8 cellular contexts compared by ENCODE assay signal in genomic region chr6:33251390-33252012, GRCh38. TPM values are rescaled to one million over a fixed set of nuclear protein-coding genes. Genes with fewer than 3 reads are reported as not detected.
DNase-seq lines count a peak whose midpoint lies in the region; ATAC-seq lines count a peak whose summit lies in the region.

No MANE protein-coding gene starts in this region.

- H3K27me3 ChIP-seq in CD4-positive, CD25-positive, alpha-beta regulatory T cell (ENCODE audit: control insufficient read depth, insufficient read depth, low read length): no peaks in the 10 kb centered on the region
- H3K27me3 ChIP-seq in GM23248 (replicated peaks; ENCODE audit: insufficient read depth) (no peaks in the 10 kb centered on the region), SJCRH30 (no peaks in the 10 kb centered on the region)

- in situ Hi-C loops in GM23248 (cut with MboI): no loop called here

- peak overlapping the region in 3 of 4 donors; percentile 1 to 22 (median 1) for H3K4me3 Mint-ChIP-seq in CD4-positive, CD25-positive, alpha-beta regulatory T cell
- H3K4me3 Mint-ChIP-seq in activated CD4-positive, alpha-beta memory T cell treated with anti-CD3 and anti-CD28 coated beads, Interleukin-2, amount 10 ng/mL, durations not matched to agents 7 days and 5 days: peak overlapping the region; percentile 11

- H3K27ac ChIP-seq in CD4-positive, CD25-positive, alpha-beta regulatory T cell (ENCODE audit: insufficient read depth, low read length, poor library complexity, severe bottlenecking): no peak overlapping the region
- H3K27ac ChIP-seq in GM23248 (peak overlapping the region; percentile 98), SJCRH30 (no peak overlapping the region)

- peaks cover 36% of the 10 kb centered on the region for H3F3A ChIP-seq in GM23248 (ENCODE audit: insufficient read depth)

- H3K4me3 ChIP-seq in CD4-positive, CD25-positive, alpha-beta regulatory T cell (ENCODE audit: low read depth, low read length): no peak overlapping the region
- H3K4me3 ChIP-seq in GM23248 (no peak overlapping the region), SJCRH30 (no peak overlapping the region)

- no peaks in the 10 kb centered on the region for H4K20me1 ChIP-seq in GM23248 (ENCODE audit: insufficient read depth)

- POLR2A ChIA-PET in activated CD4-positive, alpha-beta memory T cell treated with anti-CD3 and anti-CD28 coated beads, Interleukin-2, amount 10 ng/mL, durations not matched to agents 7 days and 5 days (lab: Charles Lee): interaction anchor here (3.8 to 5.2 kb wide), 5 partner anchors 20 to 279 kb away, joined by 12 to 71 read pairs (median 30); partner anchors contain the start of genes B3GALT4, PFDN6, RGL2 and RPS18

- H3K79me2 ChIP-seq in GM23248 (ENCODE audit: insufficient read depth): peaks cover 14% of the 10 kb centered on the region

- H3K4me1 Mint-ChIP-seq in CD4-positive, CD25-positive, alpha-beta regulatory T cell: peaks cover 14 to 40% (median 27%) of the 10 kb centered on the region in 4 donors
- peaks cover 46% of the 10 kb centered on the region for H3K4me1 Mint-ChIP-seq in activated CD4-positive, alpha-beta memory T cell treated with anti-CD3 and anti-CD28 coated beads, Interleukin-2, amount 10 ng/mL, durations not matched to agents 7 days and 5 days

- peaks cover 8% of the 10 kb centered on the region for H3K36me3 ChIP-seq in CD4-positive, CD25-positive, alpha-beta regulatory T cell (ENCODE audit: control insufficient read depth, insufficient read depth, low read length)
- H3K36me3 ChIP-seq in GM23248 (ENCODE audit: low read depth): no peaks in the 10 kb centered on the region
- no peaks in the 10 kb centered on the region for H3K36me3 ChIP-seq in SJCRH30

- peak overlapping the region; percentile 37 to 97 (median 80) for H3K27ac Mint-ChIP-seq in CD4-positive, CD25-positive, alpha-beta regulatory T cell
- H3K27ac Mint-ChIP-seq in activated CD4-positive, alpha-beta memory T cell treated with anti-CD3 and anti-CD28 coated beads, Interleukin-2, amount 10 ng/mL, durations not matched to agents 7 days and 5 days: peak overlapping the region; percentile 47

- H3K4me2 ChIP-seq in GM23248 (ENCODE audit: unreplicated experiment): no peak overlapping the region

- H3K9me3 ChIP-seq in CD4-positive, CD25-positive, alpha-beta regulatory T cell (ENCODE audit: control insufficient read depth in 2 of 2, low read length in 2 of 2): no peaks in the 10 kb centered on the region
- H3K9me3 ChIP-seq in GM23248 (ENCODE audit: low read depth): no peaks in the 10 kb centered on the region
- H3K9me3 ChIP-seq in SJCRH30 (replicated peaks): no peaks in the 10 kb centered on the region

- H3K36me3 Mint-ChIP-seq in CD4-positive, CD25-positive, alpha-beta regulatory T cell: peaks cover 17% of the 10 kb centered on the region
- H3K36me3 Mint-ChIP-seq in activated CD4-positive, alpha-beta memory T cell treated with anti-CD3 and anti-CD28 coated beads, Interleukin-2, amount 10 ng/mL, durations not matched to agents 7 days and 5 days (ENCODE audit: low read depth): peaks cover 34% of the 10 kb centered on the region

- no peaks in the 10 kb centered on the region for H3K9me3 Mint-ChIP-seq in CD4-positive, CD25-positive, alpha-beta regulatory T cell
- H3K9me3 Mint-ChIP-seq in activated CD4-positive, alpha-beta memory T cell treated with anti-CD3 and anti-CD28 coated beads, Interleukin-2, amount 10 ng/mL, durations not matched to agents 7 days and 5 days: no peaks in the 10 kb centered on the region

- H3K9me2 ChIP-seq in GM23248 (ENCODE audit: insufficient read depth): no peaks in the 10 kb centered on the region

- H3K4me1 ChIP-seq in CD4-positive, CD25-positive, alpha-beta regulatory T cell (ENCODE audit: control insufficient read depth, insufficient read depth, low read length, poor library complexity, severe bottlenecking): peaks cover 27% of the 10 kb centered on the region
- H3K4me1 ChIP-seq in GM23248 (ENCODE audit: insufficient read depth) (peaks cover 45% of the 10 kb centered on the region), SJCRH30 (no peaks in the 10 kb centered on the region; the same call in 1 of the 2 replicates)

- no peak overlapping the region for H2AFZ ChIP-seq in GM23248

- ATAC-seq in CD4-positive, CD25-positive, alpha-beta regulatory T cell (ENCODE audit: low read depth in 2 of 2): no peak
- no peak for ATAC-seq in GM18502 (IDR thresholded peaks at IDR 0.05; ENCODE audit: poor library complexity, unreplicated experiment)

- DNase-seq in CD4-positive, CD25-positive, alpha-beta regulatory T cell: no peak
- DNase-seq in GM23248 (peak; percentile 58), iris pigment epithelial cell (ENCODE audit: low read depth) (peak; percentile 41), NCI-H1930 (lab: John Stamatoyannopoulos, UW) (no peak), SJCRH30 (no peak), NCI-H2196 (lab: John Stamatoyannopoulos, UW; ENCODE audit: unreplicated experiment) (no peak)
- no peak for DNase-seq in activated CD4-positive, alpha-beta memory T cell treated with anti-CD3 and anti-CD28 coated beads, Interleukin-2, amount 10 ng/mL, durations not matched to agents 7 days and 5 days

- no peak overlapping the region for H3K9ac ChIP-seq in GM23248

- WGBS in GM23248 (ENCODE audit: low coverage in 1 of 2, low lambda C conversion rate in 2 of 2, missing lambda C conversion rate in 2 of 2), 2 experiments: 55 to 64% methylated on average over 6 of the region's 6 CpGs

- CTCF ChIA-PET in activated CD4-positive, alpha-beta memory T cell treated with anti-CD3 and anti-CD28 coated beads, Interleukin-2, amount 10 ng/mL, durations not matched to agents 7 days and 5 days (lab: Charles Lee): interaction anchor here (0.7 to 1.4 kb wide), 2 partner anchors 94 to 383 kb away, joined by 3 to 4 read pairs; no protein-coding TSS in a partner anchor

- H3K27me3 Mint-ChIP-seq in CD4-positive, CD25-positive, alpha-beta regulatory T cell: no peaks in the 10 kb centered on the region
- H3K27me3 Mint-ChIP-seq in activated CD4-positive, alpha-beta memory T cell treated with anti-CD3 and anti-CD28 coated beads, Interleukin-2, amount 10 ng/mL, durations not matched to agents 7 days and 5 days: no peaks in the 10 kb centered on the region

RNA-seq across cellular contexts. Expression of gene VPS52, which starts 20.2 kb away (rescaled TPM):
- total RNA-seq in CD4-positive, CD25-positive, alpha-beta regulatory T cell: 70.6 TPM
- 10 to 100 TPM; 12.4 to 17.4 (median 15.0) TPM for polyA plus RNA-seq in CD4-positive, CD25-positive, alpha-beta regulatory T cell
- total RNA-seq in GM23248 (2014; rRNA removed; shearing (Covaris generic)): 32.3 and 38.8 TPM in 2 replicates
- 33.9 and 35.3 TPM in 2 replicates for polyA plus RNA-seq in GM23248 (2016; fragmentation: Nextera tagmentation; extraction: Ambion mirVana)
- 10 to 100 TPM; 53.1 to 59.7 TPM for total RNA-seq in activated CD4-positive, alpha-beta memory T cell treated with anti-CD3 and anti-CD28 coated beads, Interleukin-2, amount 10 ng/mL, durations not matched to agents 7 days and 5 days
- 32.7 and 33.8 TPM in 2 replicates for total RNA-seq in SJCRH30 (2014; rRNA removed; shearing (Covaris generic))

RNA-seq across cellular contexts. Expression of gene RPS18, which starts 20.4 kb away (rescaled TPM):
- 2,198 TPM for total RNA-seq in CD4-positive, CD25-positive, alpha-beta regulatory T cell
- over 10,000 TPM in 1 of 4 donors, 1,000 to 10,000 TPM in 3; 7,008 to 10,525 (median 8,528) TPM for polyA plus RNA-seq in CD4-positive, CD25-positive, alpha-beta regulatory T cell
- 2,521 and 3,021 TPM in 2 replicates for total RNA-seq in GM23248 (2014; rRNA removed; shearing (Covaris generic))
- polyA plus RNA-seq in GM23248 (2016; fragmentation: Nextera tagmentation; extraction: Ambion mirVana): 1,848 and 1,924 TPM in 2 replicates
- 1,000 to 10,000 TPM; 2,403 to 2,442 TPM for total RNA-seq in activated CD4-positive, alpha-beta memory T cell treated with anti-CD3 and anti-CD28 coated beads, Interleukin-2, amount 10 ng/mL, durations not matched to agents 7 days and 5 days
- total RNA-seq in SJCRH30 (2014; rRNA removed; shearing (Covaris generic)): 5,924 and 6,385 TPM in 2 replicates

RNA-seq across cellular contexts. Expression of gene B3GALT4, which starts 25.4 kb away (rescaled TPM):
- 17.5 TPM for total RNA-seq in CD4-positive, CD25-positive, alpha-beta regulatory T cell
- polyA plus RNA-seq in CD4-positive, CD25-positive, alpha-beta regulatory T cell: 10 to 100 TPM; 27.5 to 35.9 (median 31.2) TPM
- 2.6 and 2.7 TPM in 2 replicates for total RNA-seq in GM23248 (2014; rRNA removed; shearing (Covaris generic))
- polyA plus RNA-seq in GM23248 (2016; fragmentation: Nextera tagmentation; extraction: Ambion mirVana): 2.4 and 2.7 TPM in 2 replicates
- total RNA-seq in activated CD4-positive, alpha-beta memory T cell treated with anti-CD3 and anti-CD28 coated beads, Interleukin-2, amount 10 ng/mL, durations not matched to agents 7 days and 5 days: 10 to 100 TPM; 25.2 to 26.5 TPM
- 0.84 and 0.95 TPM in 2 replicates for total RNA-seq in SJCRH30 (2014; rRNA removed; shearing (Covaris generic))

RNA-seq across cellular contexts. Expression of gene WDR46, which starts 37.5 kb away (rescaled TPM):
- total RNA-seq in CD4-positive, CD25-positive, alpha-beta regulatory T cell: 31.5 TPM
- 10 to 100 TPM; 50.6 to 54.0 (median 52.0) TPM for polyA plus RNA-seq in CD4-positive, CD25-positive, alpha-beta regulatory T cell
- 64.4 and 81.9 TPM in 2 replicates for total RNA-seq in GM23248 (2014; rRNA removed; shearing (Covaris generic))
- polyA plus RNA-seq in GM23248 (2016; fragmentation: Nextera tagmentation; extraction: Ambion mirVana): 79.4 and 90.9 TPM in 2 replicates
- 10 to 100 TPM; 37.5 to 41.7 TPM for total RNA-seq in activated CD4-positive, alpha-beta memory T cell treated with anti-CD3 and anti-CD28 coated beads, Interleukin-2, amount 10 ng/mL, durations not matched to agents 7 days and 5 days
- total RNA-seq in SJCRH30 (2014; rRNA removed; shearing (Covaris generic)): 54.6 and 61.5 TPM in 2 replicates

RNA-seq across cellular contexts. Expression of gene PFDN6, which starts 37.9 kb away (rescaled TPM):
- total RNA-seq in CD4-positive, CD25-positive, alpha-beta regulatory T cell: 20.0 TPM
- 10 to 100 TPM; 33.7 to 47.0 (median 38.4) TPM for polyA plus RNA-seq in CD4-positive, CD25-positive, alpha-beta regulatory T cell
- total RNA-seq in GM23248 (2014; rRNA removed; shearing (Covaris generic)): 31.9 and 38.7 TPM in 2 replicates
- polyA plus RNA-seq in GM23248 (2016; fragmentation: Nextera tagmentation; extraction: Ambion mirVana): 7.9 and 9.1 TPM in 2 replicates
- 10 to 100 TPM; 63.5 to 65.0 TPM for total RNA-seq in activated CD4-positive, alpha-beta memory T cell treated with anti-CD3 and anti-CD28 coated beads, Interleukin-2, amount 10 ng/mL, durations not matched to agents 7 days and 5 days
- 102 and 104 TPM in 2 replicates for total RNA-seq in SJCRH30 (2014; rRNA removed; shearing (Covaris generic))

Comparison
In these comparisons a context has a peak if more than half of its experiments do, and no peak if none do; other contexts are left out.
1. DNase-seq: peak in GM23248 (single experiment) and iris pigment epithelial cell (single experiment); none in CD4-positive, CD25-positive, alpha-beta regulatory T cell (0 of 3), activated CD4-positive, alpha-beta memory T cell treated with anti-CD3 and anti-CD28 coated beads, Interleukin-2, amount 10 ng/mL, durations not matched to agents 7 days and 5 days (single experiment), NCI-H1930 (0 of 2), SJCRH30 (0 of 2) and NCI-H2196 (single experiment).